1 cellular context compared by ENCODE assay signal in the genomic region with DNA sequence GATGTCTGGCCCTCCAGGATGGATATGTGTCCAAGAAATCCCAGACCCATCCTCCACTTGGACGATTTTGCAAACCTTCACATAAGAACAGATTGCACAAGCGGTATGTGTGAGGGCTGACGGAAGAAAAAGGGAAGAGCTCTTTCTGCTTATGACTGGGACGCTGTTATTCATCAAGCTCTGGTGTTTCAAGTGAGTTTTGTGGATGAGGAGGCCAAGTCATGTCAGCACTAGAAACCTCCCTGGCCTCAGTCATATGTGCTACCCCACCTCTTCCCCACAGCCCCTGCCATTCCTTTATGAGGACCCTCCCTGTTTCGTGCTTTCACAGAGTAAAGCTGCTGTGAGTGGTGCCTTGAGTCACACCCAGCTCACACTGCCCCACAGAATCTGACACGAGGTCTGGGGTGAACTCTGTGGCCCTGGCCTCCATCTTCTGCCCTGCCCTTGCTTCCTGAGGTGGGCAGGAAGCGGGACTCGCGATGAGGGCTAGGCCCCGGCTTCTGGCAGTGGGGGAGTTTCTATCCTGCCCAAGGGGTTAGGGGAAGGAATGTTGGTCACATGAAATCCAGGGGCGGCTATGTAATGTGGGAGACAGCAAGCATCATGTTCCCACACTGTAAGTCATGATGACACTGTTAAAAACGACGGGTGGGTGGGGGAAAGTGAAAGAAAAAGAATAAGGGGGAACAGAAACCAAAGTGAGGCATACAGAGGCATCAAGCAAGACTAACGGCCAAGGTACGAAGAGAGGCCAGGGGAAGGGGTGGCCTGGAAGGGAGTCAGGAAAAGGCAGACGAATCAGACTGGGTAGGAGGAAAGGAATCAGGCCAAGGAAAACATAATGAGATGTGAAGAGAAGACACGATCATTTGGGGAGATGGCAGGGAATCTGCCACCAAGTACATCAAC.
TF ChIP-seq lines count a peak whose summit lies in the region.

No MANE protein-coding gene starts in this region.

TF ChIP-seq in GM12878, 131 proteins besides CTCF, POLR2A, EP300 and RAD21 (continued from another document and continues in another):
- TF ChIP-seq ETV6 (conservative IDR thresholded peaks at IDR 0.05 in 1 of 2, IDR thresholded peaks at IDR 0.05 in 1 of 2; ENCODE audit: borderline replicate concordance in 1 of 2, low read depth in 1 of 2) (peak in 1 of 2 experiments; percentile 64; a peak in 2 of 4 replicates), POLR2AphosphoS5 (IDR thresholded peaks at IDR 0.05; ENCODE audit: low read length) (peak; percentile 51; the same call in 1 of the 2 replicates), KLF5 (IDR thresholded peaks at IDR 0.05; ENCODE audit: partially characterized antibody) (peak; percentile 43), WRNIP1 (IDR thresholded peaks at IDR 0.05; ENCODE audit: borderline replicate concordance, low read depth, low read length) (0 out of 2 replicates have a peak, but pooled peaks have one; percentile 10), SREBF2 (IDR thresholded peaks at IDR 0.05; ENCODE audit: low read length) (no peak), HDAC6 (IDR thresholded peaks at IDR 0.05; ENCODE audit: unreplicated experiment) (no peak), EED (IDR thresholded peaks at IDR 0.05; ENCODE audit: low read depth) (peak; percentile 93), SMC3 (IDR thresholded peaks at IDR 0.05; ENCODE audit: borderline replicate concordance, low read length) (peak; percentile 6; the same call in 1 of the 2 replicates), MYB (IDR thresholded peaks at IDR 0.05; ENCODE audit: borderline replicate concordance, low read depth, low read length) (peak; percentile 59; the same call in 1 of the 2 replicates), RBBP5 (conservative IDR thresholded peaks at IDR 0.05) (0 out of 2 replicates have a peak, but pooled peaks have one; percentile 61), MEF2B (IDR thresholded peaks at IDR 0.05; ENCODE audit: partially characterized antibody, poor library complexity, severe bottlenecking) (peak; percentile 75), TCF12 (IDR thresholded peaks at IDR 0.05; ENCODE audit: low read depth, low read length) (peak; percentile 64; the same call in 1 of the 2 replicates), BRCA1 (IDR thresholded peaks at IDR 0.05; ENCODE audit: low read depth, low read length) (no peak), SPI1 (IDR thresholded peaks at IDR 0.05; ENCODE audit: borderline replicate concordance, insufficient read depth, low read depth, low read length) (peak; percentile 99), JUNB (IDR thresholded peaks at IDR 0.05) (peak; percentile 97), CREM (IDR thresholded peaks at IDR 0.05; ENCODE audit: low read depth) (peak; percentile 81), FOXM1 (IDR thresholded peaks at IDR 0.05; ENCODE audit: low read depth, low read length) (peak; percentile 83), RAD51 (IDR thresholded peaks at IDR 0.05) (peak; percentile 23; the same call in 1 of the 2 replicates), MTA2 (IDR thresholded peaks at IDR 0.05; ENCODE audit: low read depth) (peak; percentile 77), RCOR1 (conservative IDR thresholded peaks at IDR 0.05; ENCODE audit: low read depth, low read length) (0 out of 2 replicates have a peak, but pooled peaks have one; percentile 55), PAX5 (IDR thresholded peaks at IDR 0.05; ENCODE audit: borderline replicate concordance, low read depth, low read length) (peak; percentile 86), IKZF2 (IDR thresholded peaks at IDR 0.05) (peak; percentile 88 to 96), BMI1 (IDR thresholded peaks at IDR 0.05; ENCODE audit: borderline replicate concordance) (peak; percentile 41), NR2F1 (conservative IDR thresholded peaks at IDR 0.05) (peak; percentile 80), SMAD1 (IDR thresholded peaks at IDR 0.05; ENCODE audit: low read depth, partially characterized antibody) (peak; percentile 45), SMAD5 (IDR thresholded peaks at IDR 0.05; ENCODE audit: low read depth) (peak; percentile 5), ZNF274 (IDR thresholded peaks at IDR 0.05; ENCODE audit: insufficient read depth, insufficient read length) (no peak), TCF7 (IDR thresholded peaks at IDR 0.05; ENCODE audit: borderline replicate concordance) (peak; percentile 65), CHD1 (IDR thresholded peaks at IDR 0.05; ENCODE audit: low read depth, low read length) (0 out of 2 replicates have a peak, but pooled peaks have one; percentile 41), EGR1 (IDR thresholded peaks at IDR 0.05; ENCODE audit: borderline replicate concordance in 1 of 2, low read depth in 2 of 2, low read length in 2 of 2) (peak in 1 of 2 experiments; percentile 35; a peak in 1 of 3 replicates), BCL11A (IDR thresholded peaks at IDR 0.05; ENCODE audit: low read depth, low read length) (peak; percentile 96)
- TF ChIP-seq, protein P1, sequence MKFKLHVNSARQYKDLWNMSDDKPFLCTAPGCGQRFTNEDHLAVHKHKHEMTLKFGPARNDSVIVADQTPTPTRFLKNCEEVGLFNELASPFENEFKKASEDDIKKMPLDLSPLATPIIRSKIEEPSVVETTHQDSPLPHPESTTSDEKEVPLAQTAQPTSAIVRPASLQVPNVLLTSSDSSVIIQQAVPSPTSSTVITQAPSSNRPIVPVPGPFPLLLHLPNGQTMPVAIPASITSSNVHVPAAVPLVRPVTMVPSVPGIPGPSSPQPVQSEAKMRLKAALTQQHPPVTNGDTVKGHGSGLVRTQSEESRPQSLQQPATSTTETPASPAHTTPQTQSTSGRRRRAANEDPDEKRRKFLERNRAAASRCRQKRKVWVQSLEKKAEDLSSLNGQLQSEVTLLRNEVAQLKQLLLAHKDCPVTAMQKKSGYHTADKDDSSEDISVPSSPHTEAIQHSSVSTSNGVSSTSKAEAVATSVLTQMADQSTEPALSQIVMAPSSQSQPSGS (IDR thresholded peaks at IDR 0.05; ENCODE audit: low read length), result peak; percentile 92
- TF ChIP-seq, protein P2, sequence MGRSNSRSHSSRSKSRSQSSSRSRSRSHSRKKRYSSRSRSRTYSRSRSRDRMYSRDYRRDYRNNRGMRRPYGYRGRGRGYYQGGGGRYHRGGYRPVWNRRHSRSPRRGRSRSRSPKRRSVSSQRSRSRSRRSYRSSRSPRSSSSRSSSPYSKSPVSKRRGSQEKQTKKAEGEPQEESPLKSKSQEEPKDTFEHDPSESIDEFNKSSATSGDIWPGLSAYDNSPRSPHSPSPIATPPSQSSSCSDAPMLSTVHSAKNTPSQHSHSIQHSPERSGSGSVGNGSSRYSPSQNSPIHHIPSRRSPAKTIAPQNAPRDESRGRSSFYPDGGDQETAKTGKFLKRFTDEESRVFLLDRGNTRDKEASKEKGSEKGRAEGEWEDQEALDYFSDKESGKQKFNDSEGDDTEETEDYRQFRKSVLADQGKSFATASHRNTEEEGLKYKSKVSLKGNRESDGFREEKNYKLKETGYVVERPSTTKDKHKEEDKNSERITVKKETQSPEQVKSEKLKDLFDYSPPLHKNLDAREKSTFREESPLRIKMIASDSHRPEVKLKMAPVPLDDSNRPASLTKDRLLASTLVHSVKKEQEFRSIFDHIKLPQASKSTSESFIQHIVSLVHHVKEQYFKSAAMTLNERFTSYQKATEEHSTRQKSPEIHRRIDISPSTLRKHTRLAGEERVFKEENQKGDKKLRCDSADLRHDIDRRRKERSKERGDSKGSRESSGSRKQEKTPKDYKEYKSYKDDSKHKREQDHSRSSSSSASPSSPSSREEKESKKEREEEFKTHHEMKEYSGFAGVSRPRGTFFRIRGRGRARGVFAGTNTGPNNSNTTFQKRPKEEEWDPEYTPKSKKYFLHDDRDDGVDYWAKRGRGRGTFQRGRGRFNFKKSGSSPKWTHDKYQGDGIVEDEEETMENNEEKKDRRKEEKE (IDR thresholded peaks at IDR 0.05), result no peak
- TF ChIP-seq, protein P3, sequence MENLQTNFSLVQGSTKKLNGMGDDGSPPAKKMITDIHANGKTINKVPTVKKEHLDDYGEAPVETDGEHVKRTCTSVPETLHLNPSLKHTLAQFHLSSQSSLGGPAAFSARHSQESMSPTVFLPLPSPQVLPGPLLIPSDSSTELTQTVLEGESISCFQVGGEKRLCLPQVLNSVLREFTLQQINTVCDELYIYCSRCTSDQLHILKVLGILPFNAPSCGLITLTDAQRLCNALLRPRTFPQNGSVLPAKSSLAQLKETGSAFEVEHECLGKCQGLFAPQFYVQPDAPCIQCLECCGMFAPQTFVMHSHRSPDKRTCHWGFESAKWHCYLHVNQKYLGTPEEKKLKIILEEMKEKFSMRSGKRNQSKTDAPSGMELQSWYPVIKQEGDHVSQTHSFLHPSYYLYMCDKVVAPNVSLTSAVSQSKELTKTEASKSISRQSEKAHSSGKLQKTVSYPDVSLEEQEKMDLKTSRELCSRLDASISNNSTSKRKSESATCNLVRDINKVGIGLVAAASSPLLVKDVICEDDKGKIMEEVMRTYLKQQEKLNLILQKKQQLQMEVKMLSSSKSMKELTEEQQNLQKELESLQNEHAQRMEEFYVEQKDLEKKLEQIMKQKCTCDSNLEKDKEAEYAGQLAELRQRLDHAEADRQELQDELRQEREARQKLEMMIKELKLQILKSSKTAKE (IDR thresholded peaks at IDR 0.05; ENCODE audit: low read depth, poor library complexity, severe bottlenecking), result peak; percentile 72
- TF ChIP-seq, protein P4, sequence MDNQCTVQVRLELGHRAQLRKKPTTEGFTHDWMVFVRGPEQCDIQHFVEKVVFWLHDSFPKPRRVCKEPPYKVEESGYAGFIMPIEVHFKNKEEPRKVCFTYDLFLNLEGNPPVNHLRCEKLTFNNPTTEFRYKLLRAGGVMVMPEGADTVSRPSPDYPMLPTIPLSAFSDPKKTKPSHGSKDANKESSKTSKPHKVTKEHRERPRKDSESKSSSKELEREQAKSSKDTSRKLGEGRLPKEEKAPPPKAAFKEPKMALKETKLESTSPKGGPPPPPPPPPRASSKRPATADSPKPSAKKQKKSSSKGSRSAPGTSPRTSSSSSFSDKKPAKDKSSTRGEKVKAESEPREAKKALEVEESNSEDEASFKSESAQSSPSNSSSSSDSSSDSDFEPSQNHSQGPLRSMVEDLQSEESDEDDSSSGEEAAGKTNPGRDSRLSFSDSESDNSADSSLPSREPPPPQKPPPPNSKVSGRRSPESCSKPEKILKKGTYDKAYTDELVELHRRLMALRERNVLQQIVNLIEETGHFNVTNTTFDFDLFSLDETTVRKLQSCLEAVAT (IDR thresholded peaks at IDR 0.05), result peak; percentile 90
- TF ChIP-seq, protein P5, sequence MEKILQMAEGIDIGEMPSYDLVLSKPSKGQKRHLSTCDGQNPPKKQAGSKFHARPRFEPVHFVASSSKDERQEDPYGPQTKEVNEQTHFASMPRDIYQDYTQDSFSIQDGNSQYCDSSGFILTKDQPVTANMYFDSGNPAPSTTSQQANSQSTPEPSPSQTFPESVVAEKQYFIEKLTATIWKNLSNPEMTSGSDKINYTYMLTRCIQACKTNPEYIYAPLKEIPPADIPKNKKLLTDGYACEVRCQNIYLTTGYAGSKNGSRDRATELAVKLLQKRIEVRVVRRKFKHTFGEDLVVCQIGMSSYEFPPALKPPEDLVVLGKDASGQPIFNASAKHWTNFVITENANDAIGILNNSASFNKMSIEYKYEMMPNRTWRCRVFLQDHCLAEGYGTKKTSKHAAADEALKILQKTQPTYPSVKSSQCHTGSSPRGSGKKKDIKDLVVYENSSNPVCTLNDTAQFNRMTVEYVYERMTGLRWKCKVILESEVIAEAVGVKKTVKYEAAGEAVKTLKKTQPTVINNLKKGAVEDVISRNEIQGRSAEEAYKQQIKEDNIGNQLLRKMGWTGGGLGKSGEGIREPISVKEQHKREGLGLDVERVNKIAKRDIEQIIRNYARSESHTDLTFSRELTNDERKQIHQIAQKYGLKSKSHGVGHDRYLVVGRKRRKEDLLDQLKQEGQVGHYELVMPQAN (conservative IDR thresholded peaks at IDR 0.05), result peak; percentile 11; the same call in 1 of the 2 replicates
- TF ChIP-seq, protein P6, sequence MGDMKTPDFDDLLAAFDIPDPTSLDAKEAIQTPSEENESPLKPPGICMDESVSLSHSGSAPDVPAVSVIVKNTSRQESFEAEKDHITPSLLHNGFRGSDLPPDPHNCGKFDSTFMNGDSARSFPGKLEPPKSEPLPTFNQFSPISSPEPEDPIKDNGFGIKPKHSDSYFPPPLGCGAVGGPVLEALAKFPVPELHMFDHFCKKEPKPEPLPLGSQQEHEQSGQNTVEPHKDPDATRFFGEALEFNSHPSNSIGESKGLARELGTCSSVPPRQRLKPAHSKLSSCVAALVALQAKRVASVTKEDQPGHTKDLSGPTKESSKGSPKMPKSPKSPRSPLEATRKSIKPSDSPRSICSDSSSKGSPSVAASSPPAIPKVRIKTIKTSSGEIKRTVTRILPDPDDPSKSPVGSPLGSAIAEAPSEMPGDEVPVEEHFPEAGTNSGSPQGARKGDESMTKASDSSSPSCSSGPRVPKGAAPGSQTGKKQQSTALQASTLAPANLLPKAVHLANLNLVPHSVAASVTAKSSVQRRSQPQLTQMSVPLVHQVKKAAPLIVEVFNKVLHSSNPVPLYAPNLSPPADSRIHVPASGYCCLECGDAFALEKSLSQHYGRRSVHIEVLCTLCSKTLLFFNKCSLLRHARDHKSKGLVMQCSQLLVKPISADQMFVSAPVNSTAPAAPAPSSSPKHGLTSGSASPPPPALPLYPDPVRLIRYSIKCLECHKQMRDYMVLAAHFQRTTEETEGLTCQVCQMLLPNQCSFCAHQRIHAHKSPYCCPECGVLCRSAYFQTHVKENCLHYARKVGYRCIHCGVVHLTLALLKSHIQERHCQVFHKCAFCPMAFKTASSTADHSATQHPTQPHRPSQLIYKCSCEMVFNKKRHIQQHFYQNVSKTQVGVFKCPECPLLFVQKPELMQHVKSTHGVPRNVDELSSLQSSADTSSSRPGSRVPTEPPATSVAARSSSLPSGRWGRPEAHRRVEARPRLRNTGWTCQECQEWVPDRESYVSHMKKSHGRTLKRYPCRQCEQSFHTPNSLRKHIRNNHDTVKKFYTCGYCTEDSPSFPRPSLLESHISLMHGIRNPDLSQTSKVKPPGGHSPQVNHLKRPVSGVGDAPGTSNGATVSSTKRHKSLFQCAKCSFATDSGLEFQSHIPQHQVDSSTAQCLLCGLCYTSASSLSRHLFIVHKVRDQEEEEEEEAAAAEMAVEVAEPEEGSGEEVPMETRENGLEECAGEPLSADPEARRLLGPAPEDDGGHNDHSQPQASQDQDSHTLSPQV (IDR thresholded peaks at IDR 0.05), result peak; percentile 78; the same call in 1 of the 2 replicates
- TF ChIP-seq, protein P7, sequence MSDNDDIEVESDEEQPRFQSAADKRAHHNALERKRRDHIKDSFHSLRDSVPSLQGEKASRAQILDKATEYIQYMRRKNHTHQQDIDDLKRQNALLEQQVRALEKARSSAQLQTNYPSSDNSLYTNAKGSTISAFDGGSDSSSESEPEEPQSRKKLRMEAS (IDR thresholded peaks at IDR 0.05; ENCODE audit: low read depth, low read length), result peak; percentile 87
- TF ChIP-seq, protein P8, sequence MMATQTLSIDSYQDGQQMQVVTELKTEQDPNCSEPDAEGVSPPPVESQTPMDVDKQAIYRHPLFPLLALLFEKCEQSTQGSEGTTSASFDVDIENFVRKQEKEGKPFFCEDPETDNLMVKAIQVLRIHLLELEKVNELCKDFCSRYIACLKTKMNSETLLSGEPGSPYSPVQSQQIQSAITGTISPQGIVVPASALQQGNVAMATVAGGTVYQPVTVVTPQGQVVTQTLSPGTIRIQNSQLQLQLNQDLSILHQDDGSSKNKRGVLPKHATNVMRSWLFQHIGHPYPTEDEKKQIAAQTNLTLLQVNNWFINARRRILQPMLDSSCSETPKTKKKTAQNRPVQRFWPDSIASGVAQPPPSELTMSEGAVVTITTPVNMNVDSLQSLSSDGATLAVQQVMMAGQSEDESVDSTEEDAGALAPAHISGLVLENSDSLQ (IDR thresholded peaks at IDR 0.05), result peak; percentile 57; the same call in 1 of the 2 replicates
